36 cellular contexts compared by ENCODE assay signal in genomic region chr6:134622382-134623173, GRCh38.
DNase-seq lines count a peak whose midpoint lies in the region; ATAC-seq and TF ChIP-seq lines count a peak whose summit lies in the region.
"Had no signal": no experiment of that assay in that cellular context is flagged by ENCODE, and none has a peak within 500 bp of the region (broad histone marks: within the 10 kb centered on the region; RNA-seq: fewer than 3 reads in every experiment).

No MANE protein-coding gene starts in this region.

- H3K56ac ChIP-seq in H9 (ENCODE audit: insufficient read length, low read depth, low read length) = no peak overlapping the region

- H3K4me1 ChIP-seq in H9 (ENCODE audit: insufficient read depth, low read length) (no peaks in the 10 kb centered on the region), esophagus (ENCODE audit: control insufficient read depth in 2 of 2, insufficient read depth in 2 of 2, low read length in 1 of 2) (peaks cover 0 to 6% of the 10 kb centered on the region in 2 donors), Peyer's patch (no peaks in the 10 kb centered on the region)
- H3K4me1 ChIP-seq: adrenal gland, BLaER1, Caco-2, stomach, transverse colon had no signal

- no peak overlapping the region for H2BK15ac ChIP-seq in H9 (ENCODE audit: low read depth, low read length)

- CTCF ChIA-PET in CD4-positive, alpha-beta T cell (lab: Charles Lee) = no interaction called here

- H3K27ac ChIP-seq in H9 (ENCODE audit: insufficient read length, low read depth, low read length) (no peak overlapping the region), WERI-Rb-1 (peak overlapping the region; percentile 63), esophagus (ENCODE audit: low read depth in 2 of 2, low read length in 1 of 2) (peak overlapping the region; percentile 88 to 90), substantia nigra (ENCODE audit: low read depth, low read length, poor library complexity, severe bottlenecking) (peak overlapping the region; percentile 8), Peyer's patch (no peak overlapping the region)
- H3K27ac ChIP-seq in CD4-positive, alpha-beta T cell (ENCODE audit: low read depth, low read length) = no peak overlapping the region
- H3K27ac ChIP-seq: adrenal gland, BLaER1, brain microvascular endothelial cell had no signal

- H2BK20ac ChIP-seq in H9 (ENCODE audit: low read depth, low read length, poor library complexity, severe bottlenecking) = no peak overlapping the region

- peaks cover 2% of the 10 kb centered on the region for H3K27me3 Mint-ChIP-seq in H9 (ENCODE audit: low read depth)
- no peaks in the 10 kb centered on the region for H3K27me3 Mint-ChIP-seq in CD4-positive, alpha-beta T cell

- H2BK12ac ChIP-seq in H9 (ENCODE audit: insufficient read length, low read depth, low read length) = no peak overlapping the region

- H4K91ac ChIP-seq in H9 (ENCODE audit: insufficient read length, low read depth, low read length) = no peak overlapping the region

- H3K27me3 ChIP-seq in H9 (ENCODE audit: insufficient read depth, low read length) (no peaks in the 10 kb centered on the region), WERI-Rb-1 (ENCODE audit: insufficient read depth, low read depth, severe bottlenecking) (no peaks in the 10 kb centered on the region), esophagus (ENCODE audit: control insufficient read depth in 1 of 2, insufficient read depth in 2 of 2, low read length in 2 of 2) (no peaks in the 10 kb centered on the region), Peyer's patch (no peaks in the 10 kb centered on the region)
- H3K27me3 ChIP-seq in CD4-positive, alpha-beta T cell (ENCODE audit: control insufficient read depth, insufficient read depth, low read length) = no peaks in the 10 kb centered on the region
- H3K27me3 ChIP-seq: adrenal gland, BLaER1, brain microvascular endothelial cell, stomach, transverse colon had no signal

- H3K9me3 ChIP-seq in H9 (ENCODE audit: control insufficient read depth, low read depth, low read length) = no peaks in the 10 kb centered on the region
- no peaks in the 10 kb centered on the region for H3K9me3 ChIP-seq in WERI-Rb-1 (ENCODE audit: severe bottlenecking)
- no peaks in the 10 kb centered on the region for H3K9me3 ChIP-seq in esophagus (ENCODE audit: control insufficient read depth in 2 of 2, insufficient read depth in 1 of 2, low read depth in 1 of 2, low read length in 1 of 2)
- no peaks in the 10 kb centered on the region for H3K9me3 ChIP-seq in CD4-positive, alpha-beta T cell (ENCODE audit: control insufficient read depth, low read length)
- no peaks in the 10 kb centered on the region for H3K9me3 ChIP-seq in Peyer's patch
- H3K9me3 ChIP-seq: adrenal gland, BLaER1, Caco-2, stomach, transverse colon had no signal

- ATAC-seq in CD4-positive, alpha-beta T cell (ENCODE audit: poor library complexity) = no peak
- no peak for ATAC-seq in GM18502 (IDR thresholded peaks at IDR 0.05; ENCODE audit: poor library complexity, unreplicated experiment)
- ATAC-seq: activated CD8-positive, alpha-beta memory T cell treated with anti-CD3 and anti-CD28 coated beads, Interleukin-2, amount 10 ng/mL, durations not matched to agents 7 days and 5 days; HCT116; left lobe of liver had no signal

- H2AK5ac ChIP-seq in H9 (ENCODE audit: insufficient read length, low read length) = no peak overlapping the region

- no peak overlapping the region for H2BK5ac ChIP-seq in H9 (ENCODE audit: insufficient read length, low read length)

- H3K9ac ChIP-seq in H9 (ENCODE audit: extremely low read depth, insufficient read length, low read length) = no peak overlapping the region
- H3K9ac ChIP-seq: BLaER1 had no signal

- H2AFZ ChIP-seq in H9 (ENCODE audit: low read length) = no peak overlapping the region

- H3K27ac Mint-ChIP-seq in H9 = peak overlapping the region in 2 of 3 experiments; percentile 44 to 49; a peak in 2 of 7 replicates
- H3K27ac Mint-ChIP-seq in CD4-positive, alpha-beta T cell = no peak overlapping the region
- H3K27ac Mint-ChIP-seq: activated B cell treated with CpG ODN at 0.5 μM for 24 hours; activated CD8-positive, alpha-beta memory T cell treated with anti-CD3 and anti-CD28 coated beads, Interleukin-2, amount 10 ng/mL, durations not matched to agents 7 days and 5 days had no signal

- no peak overlapping the region for H4K5ac ChIP-seq in H9 (ENCODE audit: insufficient read length, low read depth, low read length)

- no peak overlapping the region for H3K4me2 ChIP-seq in H9 (ENCODE audit: insufficient read depth, insufficient read length, low read length)
- H3K4me2 ChIP-seq: BLaER1 had no signal

- no peak overlapping the region for H3K4ac ChIP-seq in H9 (ENCODE audit: low read depth, low read length)

- intact Hi-C loops in CD4-positive, alpha-beta T cell (cut with DNase I, micrococcal nuclease) = no loop called here

- H3K23me2 ChIP-seq in H9 (ENCODE audit: insufficient read length, low read depth, low read length, poor library complexity, severe bottlenecking) = no peaks in the 10 kb centered on the region

- no peak for TF ChIP-seq POLR2A in Peyer's patch (IDR thresholded peaks at IDR 0.05)

- H3K36me3 ChIP-seq in WERI-Rb-1 (no peaks in the 10 kb centered on the region), esophagus (ENCODE audit: control insufficient read depth in 2 of 2, insufficient read depth in 2 of 2, low read length in 1 of 2) (no peaks in the 10 kb centered on the region), Peyer's patch (no peaks in the 10 kb centered on the region)
- H3K36me3 ChIP-seq: adrenal gland, BLaER1, brain microvascular endothelial cell, stomach, transverse colon had no signal

- H3K36me3 Mint-ChIP-seq in H9 (ENCODE audit: insufficient read depth in 1 of 3, low read depth in 3 of 3) = no peaks in the 10 kb centered on the region; a peak in 1 of 7 replicates
- H3K36me3 Mint-ChIP-seq in CD4-positive, alpha-beta T cell (ENCODE audit: low read depth) = no peaks in the 10 kb centered on the region
- H3K36me3 Mint-ChIP-seq: activated CD8-positive, alpha-beta memory T cell treated with anti-CD3 and anti-CD28 coated beads, Interleukin-2, amount 10 ng/mL, durations not matched to agents 7 days and 5 days; naive B cell had no signal

- DNase-seq in H9 (no peak), WERI-Rb-1 (peak; percentile 56), substantia nigra (lab: John Stamatoyannopoulos, UW) (no peak), DMS 273 treated with DMSO at 0.1 percent for 48 hours (lab: John Stamatoyannopoulos, UW) (no peak), Peyer's patch (no peak)
- DNase-seq in CD4-positive, alpha-beta T cell = no peak
- DNase-seq: activated B cell treated with CpG ODN at 0.5 μM for 24 hours; activated CD8-positive, alpha-beta memory T cell treated with anti-CD3 and anti-CD28 coated beads, Interleukin-2, amount 10 ng/mL, durations not matched to agents 7 days and 5 days; activated naive CD4-positive, alpha-beta T cell; activated T-cell treated with anti-CD3 and anti-CD28 coated beads, Interleukin-2, amount 50 U/mL, for 48 hours; brain microvascular endothelial cell; Caco-2; DND-41; effector CD8-positive, alpha-beta T cell; foreskin melanocyte; KG1; MM.1S; naive B cell; NCI-H1436; NCI-H2107; NCI-H510A treated with DMSO at 0.1 percent for 48 hours; NK-92 treated with Interleukin-12 subunit alpha and Interleukin-12 subunit beta, amount 100 ng/mL, for 24 hours; occipital lobe; SIG-M5; small intestine; stimulated activated CD8-positive, alpha-beta memory T cell treated with anti-CD3 and anti-CD28 coated beads, Interleukin-4, amount 100 ng/mL, for 48 hours; SW 1271; T-helper 9 cell had no signal

- H3T11ph ChIP-seq in H9 (ENCODE audit: low read length) = no peak overlapping the region

- no peak overlapping the region for H3K14ac ChIP-seq in H9 (ENCODE audit: insufficient read depth, low read length)

- POLR2A ChIA-PET in CD4-positive, alpha-beta T cell (lab: Charles Lee) = no interaction called here

- H3K79me2 ChIP-seq in H9 (ENCODE audit: insufficient read depth, low read length) = no peaks in the 10 kb centered on the region

- no peak overlapping the region for H3K23ac ChIP-seq in H9 (ENCODE audit: insufficient read length, low read depth, low read length)

- H3K79me1 ChIP-seq in H9 (ENCODE audit: insufficient read depth, low read depth, low read length, poor library complexity, severe bottlenecking) = no peaks in the 10 kb centered on the region

- no peak overlapping the region for H3K4me3 Mint-ChIP-seq in H9
- no peak overlapping the region for H3K4me3 Mint-ChIP-seq in CD4-positive, alpha-beta T cell
- H3K4me3 Mint-ChIP-seq: activated B cell treated with CpG ODN at 0.5 μM for 24 hours; activated CD8-positive, alpha-beta memory T cell treated with anti-CD3 and anti-CD28 coated beads, Interleukin-2, amount 10 ng/mL, durations not matched to agents 7 days and 5 days; naive B cell had no signal

- no peak overlapping the region for H2BK120ac ChIP-seq in H9 (ENCODE audit: low read depth, low read length, poor library complexity, severe bottlenecking)

- no peak overlapping the region for H3K18ac ChIP-seq in H9 (ENCODE audit: insufficient read length, low read depth, low read length)

- H3K4me1 Mint-ChIP-seq in H9 = peaks cover 25 to 28% of the 10 kb centered on the region in 2 experiments
- no peaks in the 10 kb centered on the region for H3K4me1 Mint-ChIP-seq in CD4-positive, alpha-beta T cell (ENCODE audit: low read depth)

- no peaks in the 10 kb centered on the region for H4K20me1 ChIP-seq in H9 (ENCODE audit: control insufficient read depth, insufficient read depth, insufficient read length)
- H4K20me1 ChIP-seq: BLaER1 had no signal

- no peaks in the 10 kb centered on the region for H3K9me3 Mint-ChIP-seq in H9
- no peaks in the 10 kb centered on the region for H3K9me3 Mint-ChIP-seq in CD4-positive, alpha-beta T cell
- H3K9me3 Mint-ChIP-seq: activated B cell treated with CpG ODN at 0.5 μM for 24 hours, naive B cell had no signal

- H3K4me3 ChIP-seq in WERI-Rb-1 (ENCODE audit: low read depth, low read length) (peak overlapping the region; percentile 17; the same call in 1 of the 2 replicates), esophagus (ENCODE audit: low read depth in 1 of 2, low read length in 2 of 2) (no peak overlapping the region), Peyer's patch (no peak overlapping the region)
- H3K4me3 ChIP-seq: adrenal gland, BLaER1, stomach, transverse colon had no signal

- TF ChIP-seq CTCF in H9 (conservative IDR thresholded peaks at IDR 0.05) = no peak
- TF ChIP-seq CTCF in WERI-Rb-1 (IDR thresholded peaks at IDR 0.05; ENCODE audit: low read depth, low read length) = no peak
- TF ChIP-seq CTCF in CD4-positive, alpha-beta T cell (IDR thresholded peaks at IDR 0.05) = no peak
- TF ChIP-seq CTCF in Peyer's patch (IDR thresholded peaks at IDR 0.05) = no peak

- no CpG with 5 or more reads among the region's 4 CpGs for WGBS in H9 (ENCODE audit: extremely low coverage, insufficient read length, low lambda C conversion rate)
- WGBS in esophagus, 2 donors = 72 to 82% methylated on average over 4 of the region's 4 CpGs

- H4K8ac ChIP-seq in H9 (replicated peaks; ENCODE audit: insufficient read length, low read depth, low read length) = no peak overlapping the region

Comparison
In these comparisons a context has a peak if more than half of its experiments do, and no peak if none do; other contexts are left out.
1. H3K27ac ChIP-seq: peak in WERI-Rb-1 (single experiment), esophagus (2 of 2) and substantia nigra (single experiment); none in H9 (single experiment), CD4-positive, alpha-beta T cell (single experiment) and Peyer's patch (0 of 4).